27 cellular contexts compared by ENCODE assay signal in genomic region chr12:86627001-86627400, GRCh38.
"Had no signal": no experiment of that assay in that cellular context is flagged by ENCODE, and none has a peak within 500 bp of the region (broad histone marks: within the 10 kb centered on the region; RNA-seq: fewer than 3 reads in every experiment).

No MANE protein-coding gene starts in this region.

- DNase-seq: colonic mucosa; cortex of kidney; dermis blood vessel endothelial cell; dorsolateral prefrontal cortex; effector CD4-positive, alpha-beta T cell; effector CD8-positive, alpha-beta T cell; effector memory CD4-positive, alpha-beta T cell; effector memory CD8-positive, alpha-beta T cell; endodermal cell; erythroblast; esophagus squamous epithelium; foreskin fibroblast; foreskin keratinocyte; foreskin melanocyte; gastrocnemius medialis; glutamatergic neuron; head of caudate nucleus; heart right ventricle had no signal

- H3K9me3 ChIP-seq: colonic mucosa, gastrocnemius medialis had no signal

- FAIRE-seq: endometrium, endothelial cell of umbilical vein, frontal cortex had no signal

- H3K4me3 ChIP-seq: colonic mucosa, coronary artery, dorsolateral prefrontal cortex, esophagus muscularis mucosa, esophagus squamous epithelium, gastrocnemius medialis, gastroesophageal sphincter, heart left ventricle, heart right ventricle had no signal

- ATAC-seq: effector memory CD8-positive, alpha-beta T cell; esophagus mucosa; foreskin keratinocyte; gastrocnemius medialis; gastroesophageal sphincter; heart left ventricle; heart right ventricle had no signal

- H3K36me3 ChIP-seq: colonic mucosa, esophagus muscularis mucosa, esophagus squamous epithelium, gastrocnemius medialis, gastroesophageal sphincter, heart left ventricle, heart right ventricle had no signal

- H3K27me3 ChIP-seq: colonic mucosa, dorsolateral prefrontal cortex, esophagus muscularis mucosa, esophagus squamous epithelium, foreskin keratinocyte, gastrocnemius medialis, gastroesophageal sphincter, heart left ventricle, heart right ventricle had no signal

- H3K27ac ChIP-seq: colonic mucosa, coronary artery, dorsolateral prefrontal cortex, epithelial cell of prostate, esophagus muscularis mucosa, esophagus squamous epithelium, foreskin keratinocyte, gastrocnemius medialis, gastroesophageal sphincter, heart left ventricle, heart right ventricle had no signal

- H3K4me1 ChIP-seq: colonic mucosa, esophagus muscularis mucosa, esophagus squamous epithelium, foreskin keratinocyte, gastrocnemius medialis, gastroesophageal sphincter, heart left ventricle, heart right ventricle had no signal
